28 cellular contexts compared by ENCODE assay signal in genomic region chr7:138904122-138904435, GRCh38.
A peak's percentile ranks its signal among the peaks of the same experiment; 100 is the strongest.
DNase-seq lines count a peak whose midpoint lies in the region; ATAC-seq, FAIRE-seq and TF ChIP-seq lines count a peak whose summit lies in the region.
"Had no signal": no experiment of that assay in that cellular context is flagged by ENCODE, and none has a peak within 500 bp of the region (broad histone marks: within the 10 kb centered on the region; RNA-seq: fewer than 3 reads in every experiment).

No MANE protein-coding gene starts in this region.

- peak overlapping the region; percentile 48 for H3K4me2 ChIP-seq in Loucy (ENCODE audit: low read depth, low read length, poor library complexity, severe bottlenecking)
- H3K4me2 ChIP-seq: BLaER1, GM23338, PC-9 had no signal

- H3K4me3 ChIP-seq in Loucy (ENCODE audit: low read length, poor library complexity, severe bottlenecking) (no peak overlapping the region), thymus (ENCODE audit: low read length) (peak overlapping the region; percentile 19)
- H3K4me3 ChIP-seq: BLaER1, dorsolateral prefrontal cortex, esophagus squamous epithelium, GM23338, heart left ventricle, PC-9, psoas muscle, SK-N-MC had no signal

- peaks cover 2% of the 10 kb centered on the region for H3K9me3 Mint-ChIP-seq in activated naive CD4-positive, alpha-beta T cell treated with anti-CD3 and anti-CD28 coated beads, Interleukin-2, amount 10 ng/mL, durations not matched to agents 7 days and 5 days
- H3K9me3 Mint-ChIP-seq in activated naive CD4-positive, alpha-beta T cell treated with anti-CD3 and anti-CD28 coated beads, Interleukin-2, amount 50 U/mL, for 72 hours: no peaks in the 10 kb centered on the region
- H3K9me3 Mint-ChIP-seq in activated naive CD8-positive, alpha-beta T cell treated with anti-CD3 and anti-CD28 coated beads for 36 hours: no peaks in the 10 kb centered on the region
- H3K9me3 Mint-ChIP-seq: brain, GM23338, type B pancreatic cell had no signal

- 96% methylated on average over 5 of the region's 5 CpGs for WGBS in thymus

- no peaks in the 10 kb centered on the region for H3K9me2 ChIP-seq in Loucy (replicated peaks; ENCODE audit: low read depth, low read length)

- peaks cover 49% of the 10 kb centered on the region for H3K27me3 Mint-ChIP-seq in activated naive CD4-positive, alpha-beta T cell treated with anti-CD3 and anti-CD28 coated beads, Interleukin-2, amount 10 ng/mL, durations not matched to agents 7 days and 5 days
- peaks cover 5% of the 10 kb centered on the region for H3K27me3 Mint-ChIP-seq in activated naive CD8-positive, alpha-beta T cell treated with anti-CD3 and anti-CD28 coated beads for 36 hours
- H3K27me3 Mint-ChIP-seq: brain, type B pancreatic cell had no signal

- no peak overlapping the region for H2AFZ ChIP-seq in Loucy (ENCODE audit: low read length)
- H2AFZ ChIP-seq: GM23338, PC-9 had no signal

- H3K36me3 ChIP-seq in Loucy (ENCODE audit: insufficient read depth, low read length) (peaks cover 51% of the 10 kb centered on the region; the same call in 1 of the 2 replicates), thymus (ENCODE audit: control insufficient read depth, insufficient read depth) (no peaks in the 10 kb centered on the region)
- H3K36me3 ChIP-seq: esophagus squamous epithelium had no signal

- no peak overlapping the region for H3K9ac ChIP-seq in Loucy (ENCODE audit: low read depth, low read length, poor library complexity, severe bottlenecking)
- H3K9ac ChIP-seq: BLaER1 had no signal

- no peaks in the 10 kb centered on the region for H3K27me3 ChIP-seq in Loucy (ENCODE audit: insufficient read depth, low read length, poor library complexity, severe bottlenecking)
- no peaks in the 10 kb centered on the region for H3K27me3 ChIP-seq in thymus (ENCODE audit: control insufficient read depth, insufficient read depth)
- H3K27me3 ChIP-seq: BLaER1, dorsolateral prefrontal cortex, esophagus squamous epithelium, foreskin keratinocyte, heart left ventricle had no signal

- H3K4me1 ChIP-seq in Loucy (ENCODE audit: insufficient read depth, low read length, poor library complexity, severe bottlenecking) (peaks cover 25% of the 10 kb centered on the region), thymus (ENCODE audit: control insufficient read depth, insufficient read depth, low read length) (peaks cover 34% of the 10 kb centered on the region)
- H3K4me1 ChIP-seq: BLaER1, esophagus squamous epithelium, foreskin keratinocyte, heart left ventricle, psoas muscle had no signal

- CTCF ChIA-PET in activated naive CD4-positive, alpha-beta T cell treated with anti-CD3 and anti-CD28 coated beads, Interleukin-2, amount 10 ng/mL, durations not matched to agents 7 days and 5 days (lab: Charles Lee): interaction anchor here (1.0 to 3.0 kb wide), 2 partner anchors 18 to 76 kb away, joined by 3 to 16 read pairs; no protein-coding TSS in a partner anchor

- H4K20me1 ChIP-seq in Loucy (ENCODE audit: insufficient read depth, low read length, poor library complexity, severe bottlenecking): no peaks in the 10 kb centered on the region
- H4K20me1 ChIP-seq: BLaER1 had no signal

- no peaks in the 10 kb centered on the region for H3K79me2 ChIP-seq in Loucy (ENCODE audit: insufficient read depth, low read length)

- no peak for ATAC-seq in activated naive CD4-positive, alpha-beta T cell treated with anti-CD3 and anti-CD28 coated beads, Interleukin-2, amount 50 U/mL, for 72 hours
- no peak for ATAC-seq in GM18870 (IDR thresholded peaks at IDR 0.05; ENCODE audit: unreplicated experiment)
- ATAC-seq: foreskin keratinocyte, GM23338, heart left ventricle, left ventricle myocardium superior, psoas muscle, sciatic nerve had no signal

- H3K9me3 ChIP-seq in Loucy (ENCODE audit: insufficient read depth, low read depth, low read length) (no peaks in the 10 kb centered on the region), thymus (ENCODE audit: control insufficient read depth) (no peaks in the 10 kb centered on the region)
- H3K9me3 ChIP-seq: BLaER1, esophagus squamous epithelium, heart left ventricle, psoas muscle had no signal

- peak overlapping the region; percentile 82 for H3K27ac ChIP-seq in thymus (ENCODE audit: low read depth)
- H3K27ac ChIP-seq: BLaER1, dorsolateral prefrontal cortex, esophagus squamous epithelium, foreskin keratinocyte, heart left ventricle, PC-9, psoas muscle, SK-N-MC had no signal

- peaks cover 54% of the 10 kb centered on the region for H3K4me1 Mint-ChIP-seq in activated naive CD4-positive, alpha-beta T cell treated with anti-CD3 and anti-CD28 coated beads, Interleukin-2, amount 10 ng/mL, durations not matched to agents 7 days and 5 days
- H3K4me1 Mint-ChIP-seq in activated naive CD8-positive, alpha-beta T cell treated with anti-CD3 and anti-CD28 coated beads for 36 hours: peaks cover 50% of the 10 kb centered on the region

- H3K27ac Mint-ChIP-seq in activated naive CD4-positive, alpha-beta T cell treated with anti-CD3 and anti-CD28 coated beads, Interleukin-2, amount 10 ng/mL, durations not matched to agents 7 days and 5 days: peak overlapping the region; percentile 90
- peak overlapping the region in 1 of 2 donors; percentile 86 for H3K27ac Mint-ChIP-seq in activated naive CD4-positive, alpha-beta T cell treated with anti-CD3 and anti-CD28 coated beads, Interleukin-2, amount 50 U/mL, for 72 hours
- peak overlapping the region; percentile 85 for H3K27ac Mint-ChIP-seq in activated naive CD8-positive, alpha-beta T cell treated with anti-CD3 and anti-CD28 coated beads for 36 hours
- H3K27ac Mint-ChIP-seq: brain, GM23338, type B pancreatic cell had no signal

- no peak for FAIRE-seq in D721Med (lab: Jason Lieb, UNC)

- H3F3A ChIP-seq in Loucy (ENCODE audit: low read depth): no peaks in the 10 kb centered on the region

- TF ChIP-seq CTCF in Loucy (conservative IDR thresholded peaks at IDR 0.05; ENCODE audit: low read length) (no peak), D721Med (IDR thresholded peaks at IDR 0.05; ENCODE audit: insufficient read depth, missing control alignments) (no peak)

- DNase-seq in activated naive CD4-positive, alpha-beta T cell treated with anti-CD3 and anti-CD28 coated beads, Interleukin-2, amount 10 ng/mL, durations not matched to agents 7 days and 5 days: no peak
- DNase-seq in activated naive CD4-positive, alpha-beta T cell treated with anti-CD3 and anti-CD28 coated beads, Interleukin-2, amount 50 U/mL, for 72 hours (ENCODE audit: low spot score in 2 of 2): no peak
- no peak for DNase-seq in activated naive CD8-positive, alpha-beta T cell treated with anti-CD3 and anti-CD28 coated beads for 36 hours
- DNase-seq in D721Med (ENCODE audit: insufficient read length, low spot score): no peak
- DNase-seq: Calu3, cerebellar nuclear complex, dorsolateral prefrontal cortex, esophagus squamous epithelium, foreskin keratinocyte, heart left ventricle, islet precursor cell, Karpas-422, left ventricle myocardium superior, NCI-H1417 treated with DMSO at 0.1 percent for 48 hours, NCI-H226, NCI-H526 treated with DMSO at 0.1 percent for 48 hours, nucleus accumbens, PC-9, psoas muscle had no signal

- peaks cover 6% of the 10 kb centered on the region for H3K36me3 Mint-ChIP-seq in activated naive CD4-positive, alpha-beta T cell treated with anti-CD3 and anti-CD28 coated beads, Interleukin-2, amount 10 ng/mL, durations not matched to agents 7 days and 5 days
- H3K36me3 Mint-ChIP-seq in activated naive CD4-positive, alpha-beta T cell treated with anti-CD3 and anti-CD28 coated beads, Interleukin-2, amount 50 U/mL, for 72 hours: peaks cover 0 to 8% of the 10 kb centered on the region in 2 donors
- peaks cover 7% of the 10 kb centered on the region for H3K36me3 Mint-ChIP-seq in activated naive CD8-positive, alpha-beta T cell treated with anti-CD3 and anti-CD28 coated beads for 36 hours

- peak overlapping the region; percentile 66 for H3K4me3 Mint-ChIP-seq in activated naive CD4-positive, alpha-beta T cell treated with anti-CD3 and anti-CD28 coated beads, Interleukin-2, amount 10 ng/mL, durations not matched to agents 7 days and 5 days
- H3K4me3 Mint-ChIP-seq in activated naive CD8-positive, alpha-beta T cell treated with anti-CD3 and anti-CD28 coated beads for 36 hours: peak overlapping the region; percentile 74
- H3K4me3 Mint-ChIP-seq: brain, GM23338, type B pancreatic cell had no signal
